In genomic region chr2:205637037-205637602, GRCh38 we compare ENCODE assay signal across 17 cellular contexts.
"Had no signal": no experiment of that assay in that cellular context is flagged by ENCODE, and none has a peak within 500 bp of the region (broad histone marks: within the 10 kb centered on the region; RNA-seq: fewer than 3 reads in every experiment).

No MANE protein-coding gene starts in this region.

- DNase-seq: activated CD4-positive, alpha-beta memory T cell treated with anti-CD3 and anti-CD28 coated beads for 36 hours; activated naive CD8-positive, alpha-beta T cell treated with anti-CD3 and anti-CD28 coated beads, Interleukin-2, amount 50 U/mL, for 24 hours; activated T-cell treated with anti-CD3 and anti-CD28 coated beads, Interleukin-2, amount 50 U/mL, for 4 hours; anterior cingulate cortex; caudate nucleus; dorsolateral prefrontal cortex; lower lobe of right lung; right lobe of liver; small intestine; stimulated activated CD4-positive, alpha-beta T cell treated with anti-CD3 and anti-CD28 coated beads, Interleukin-15, amount 100 ng/mL, for 24 hours; stimulated activated CD4-positive, alpha-beta T cell treated with anti-CD3 and anti-CD28 coated beads, Interleukin-2, amount 100 ng/mL, for 48 hours; SW 1271; upper lobe of left lung had no signal

- H2AFZ ChIP-seq: parathyroid adenoma had no signal

- H3K9me3 Mint-ChIP-seq: activated CD4-positive, alpha-beta memory T cell treated with anti-CD3 and anti-CD28 coated beads for 36 hours; activated naive CD8-positive, alpha-beta T cell treated with anti-CD3 and anti-CD28 coated beads, Interleukin-2, amount 50 U/mL, for 24 hours; activated T-cell treated with anti-CD3 and anti-CD28 coated beads, Interleukin-2, amount 50 U/mL, for 4 hours; natural killer cell treated with Interleukin-12 subunit alpha and Interleukin-12 subunit beta and Interleukin-15 and Interleukin-18, amount 100 ng/mL, for 72 hours had no signal

- H3K4me1 ChIP-seq: lower lobe of right lung, parathyroid adenoma, right lobe of liver had no signal

- H3K27ac ChIP-seq: dorsolateral prefrontal cortex, lower lobe of right lung, parathyroid adenoma, right lobe of liver, thoracic aorta, upper lobe of left lung had no signal

- H3K4me3 Mint-ChIP-seq: activated CD4-positive, alpha-beta memory T cell treated with anti-CD3 and anti-CD28 coated beads for 36 hours; activated naive CD8-positive, alpha-beta T cell treated with anti-CD3 and anti-CD28 coated beads, Interleukin-2, amount 50 U/mL, for 24 hours; activated T-cell treated with anti-CD3 and anti-CD28 coated beads, Interleukin-2, amount 50 U/mL, for 4 hours; brain; natural killer cell treated with Interleukin-12 subunit alpha and Interleukin-12 subunit beta and Interleukin-15 and Interleukin-18, amount 100 ng/mL, for 72 hours had no signal

- H3K36me3 Mint-ChIP-seq: activated CD4-positive, alpha-beta memory T cell treated with anti-CD3 and anti-CD28 coated beads for 36 hours; natural killer cell treated with Interleukin-12 subunit alpha and Interleukin-12 subunit beta and Interleukin-15 and Interleukin-18, amount 100 ng/mL, for 72 hours had no signal

- H3K79me2 ChIP-seq: parathyroid adenoma had no signal

- H3K4me1 Mint-ChIP-seq: brain had no signal

- H3K27ac Mint-ChIP-seq: activated CD4-positive, alpha-beta memory T cell treated with anti-CD3 and anti-CD28 coated beads for 36 hours; activated naive CD8-positive, alpha-beta T cell treated with anti-CD3 and anti-CD28 coated beads, Interleukin-2, amount 50 U/mL, for 24 hours; brain; natural killer cell treated with Interleukin-12 subunit alpha and Interleukin-12 subunit beta and Interleukin-15 and Interleukin-18, amount 100 ng/mL, for 72 hours had no signal

- H3K4me3 ChIP-seq: dorsolateral prefrontal cortex, lower lobe of right lung, right lobe of liver, thoracic aorta, upper lobe of left lung had no signal

- H3K36me3 ChIP-seq: lower lobe of right lung, right lobe of liver, thoracic aorta, upper lobe of left lung had no signal

- H3K9me3 ChIP-seq: lower lobe of right lung, thoracic aorta had no signal
